ENCODE assay signal across 25 cellular contexts in the genomic region with DNA sequence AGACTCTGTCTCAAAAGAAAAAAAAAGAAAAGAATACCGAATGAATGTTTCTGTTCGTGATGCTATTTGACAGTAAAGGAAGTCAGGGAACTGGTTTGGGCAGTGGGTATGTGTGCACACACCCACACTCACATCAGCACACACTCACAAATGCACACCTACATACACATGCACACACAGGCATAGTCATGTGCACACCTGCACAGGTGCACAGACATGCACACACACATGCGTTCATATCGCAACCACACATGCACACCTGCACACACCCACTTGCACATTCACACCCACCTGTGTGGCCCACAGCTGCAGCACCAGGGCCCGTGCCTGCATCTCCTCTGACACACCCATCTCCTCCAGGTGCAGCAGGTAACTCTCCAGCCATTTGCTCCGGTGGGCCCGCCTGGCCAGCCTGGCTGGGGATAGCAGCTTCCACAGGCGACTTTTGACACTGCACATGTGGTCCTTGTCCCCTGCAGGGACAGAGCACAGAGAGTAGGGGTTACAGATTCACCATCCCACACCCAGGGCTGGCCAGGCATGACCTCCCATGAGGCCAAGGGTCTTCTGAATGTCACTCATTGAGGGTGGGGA. TPM values are rescaled to one million over a fixed set of nuclear protein-coding genes. Genes with fewer than 3 reads are reported as not detected.
"Had no signal": no experiment of that assay in that cellular context is flagged by ENCODE, and none has a peak within 500 bp of the region (broad histone marks: within the 10 kb centered on the region; RNA-seq: fewer than 3 reads in every experiment).

No MANE protein-coding gene starts in this region.

- H3K79me2 ChIP-seq: hepatocyte had no signal

- H3K27me3 ChIP-seq: hepatocyte, pancreas, stomach, testis, tibial nerve, upper lobe of left lung, vagina had no signal

- H3K36me3 ChIP-seq: left ventricle myocardium inferior, pancreas, prostate gland, upper lobe of left lung, vagina had no signal

- DNase-seq: islet precursor cell; left ventricle myocardium inferior; midbrain; mucosa of descending colon; naive thymus-derived CD4-positive, alpha-beta T cell; nucleus accumbens; pancreas; retina; right cardiac atrium; stimulated activated CD4-positive, alpha-beta T cell treated with anti-CD3 and anti-CD28 coated beads, Interleukin-1b, Interleukin-23, amount 100 ng/mL, for 48 hours; stimulated activated CD4-positive, alpha-beta T cell treated with anti-CD3 and anti-CD28 coated beads, Interleukin-2, amount 100 ng/mL, for 48 hours; stimulated activated CD4-positive, alpha-beta T cell treated with anti-CD3 and anti-CD28 coated beads, Interleukin-4, amount 100 ng/mL, for 4 hours; stimulated activated CD8-positive, alpha-beta memory T cell treated with anti-CD3 and anti-CD28 coated beads, Interleukin-4, amount 100 ng/mL, for 48 hours; stimulated activated naive CD4-positive, alpha-beta T cell treated with Interleukin-2 at 50 U/mL for 16 hours; stomach; testis had no signal

- H3K4me2 ChIP-seq: hepatocyte, smooth muscle cell had no signal

- H3K4me1 ChIP-seq: left ventricle myocardium inferior, pancreas, prostate gland, stomach, testis, tibial nerve, upper lobe of left lung, vagina had no signal

- H3K4me3 ChIP-seq: hepatocyte, left ventricle myocardium inferior, mucosa of descending colon, pancreas, prostate gland, smooth muscle cell, stomach, testis, tibial nerve, upper lobe of left lung, vagina had no signal

- H3K9me3 ChIP-seq: left ventricle myocardium inferior, mucosa of descending colon, pancreas, prostate gland, stomach, testis, tibial nerve, vagina had no signal

- FAIRE-seq: pancreas had no signal

- ATAC-seq: mucosa of descending colon; naive thymus-derived CD4-positive, alpha-beta T cell; natural killer cell treated with Interleukin-12 subunit alpha and Interleukin-12 subunit beta and Interleukin-15 and Interleukin-18, amount 100 ng/mL, for 72 hours; pancreas; right cardiac atrium; stimulated activated memory B cell treated with anti-CD40 and anti-IgM and Interleukin-4, amounts not matched to agents 10 μg/mL and 1 μg/mL and 100 μg/mL, for 72 hours had no signal

- H2AFZ ChIP-seq: hepatocyte had no signal

- H3K27ac ChIP-seq: hepatocyte, left ventricle myocardium inferior, pancreas, prostate gland, stomach, testis, tibial nerve, upper lobe of left lung, vagina had no signal

RNA-seq across cellular contexts. Expression of gene KCNB1, which starts 41.4 kb away (rescaled TPM):
- total RNA-seq: kidney epithelial cell; natural killer cell treated with Interleukin-12 subunit alpha and Interleukin-12 subunit beta and Interleukin-15 and Interleukin-18, amount 100 ng/mL, for 72 hours; smooth muscle cell had no signal
- polyA plus RNA-seq: naive thymus-derived CD4-positive, alpha-beta T cell; smooth muscle cell had no signal

RNA-seq across cellular contexts. Expression of gene PTGIS, which starts 44.1 kb away (rescaled TPM):
- polyA plus RNA-seq: naive thymus-derived CD4-positive, alpha-beta T cell had no signal
